In genomic region chr7:72982093-72982492, GRCh38 we compare ENCODE assay signal across 15 cellular contexts. TPM values are rescaled to one million over a fixed set of nuclear protein-coding genes. Genes with fewer than 3 reads are reported as not detected.
"Had no signal": no experiment of that assay in that cellular context is flagged by ENCODE, and none has a peak within 500 bp of the region (broad histone marks: within the 10 kb centered on the region; RNA-seq: fewer than 3 reads in every experiment).

No MANE protein-coding gene starts in this region.

RNA-seq across cellular contexts. Expression of gene TRIM74, which starts 12.8 kb away (rescaled TPM):
- total RNA-seq: activated CD8-positive, alpha-beta T cell treated with anti-CD3 and anti-CD28 coated beads for 36 hours had no signal

RNA-seq across cellular contexts. Expression of gene SPDYE8, which starts 47.5 kb away (rescaled TPM):
- total RNA-seq: activated B cell treated with CpG ODN at 0.5 μM for 24 hours; activated CD4-positive, alpha-beta memory T cell treated with anti-CD3 and anti-CD28 coated beads for 36 hours; activated CD4-positive, alpha-beta memory T cell treated with anti-CD3 and anti-CD28 coated beads, Interleukin-2, amount 10 ng/mL, durations not matched to agents 7 days and 5 days; activated CD4-positive, alpha-beta T cell treated with anti-CD3 and anti-CD28 coated beads for 36 hours; activated CD4-positive, alpha-beta T cell treated with anti-CD3 and anti-CD28 coated beads, Interleukin-2, amount 10 ng/mL, durations not matched to agents 24 days and 14 days; activated CD4-positive, alpha-beta T cell treated with anti-CD3 and anti-CD28 coated beads, Interleukin-2, amount 10 ng/mL, durations not matched to agents 7 days and 5 days; activated CD8-positive, alpha-beta memory T cell treated with anti-CD3 and anti-CD28 coated beads for 36 hours; activated CD8-positive, alpha-beta memory T cell treated with anti-CD3 and anti-CD28 coated beads, Interleukin-2, amount 10 ng/mL, durations not matched to agents 7 days and 5 days; activated CD8-positive, alpha-beta T cell treated with anti-CD3 and anti-CD28 coated beads for 36 hours; activated CD8-positive, alpha-beta T cell treated with anti-CD3 and anti-CD28 coated beads, Interleukin-2, amount 10 ng/mL, durations not matched to agents 7 days and 5 days; T-cell; T-helper 1 cell treated with Interleukin-12 subunit alpha and Interleukin-12 subunit beta and Interleukin-4 antibody, amounts not matched to agents 30 ng/mL and 1 ng/mL, for 36 hours; T-helper 17 cell; T-helper 2 cell treated with Interferon-gamma antibody and Interleukin-4, amounts not matched to agents 100 ng/mL and 5 ng/mL, for 36 hours; WTC11 had no signal
